ENCODE assay signal across 18 cellular contexts in the genomic region with DNA sequence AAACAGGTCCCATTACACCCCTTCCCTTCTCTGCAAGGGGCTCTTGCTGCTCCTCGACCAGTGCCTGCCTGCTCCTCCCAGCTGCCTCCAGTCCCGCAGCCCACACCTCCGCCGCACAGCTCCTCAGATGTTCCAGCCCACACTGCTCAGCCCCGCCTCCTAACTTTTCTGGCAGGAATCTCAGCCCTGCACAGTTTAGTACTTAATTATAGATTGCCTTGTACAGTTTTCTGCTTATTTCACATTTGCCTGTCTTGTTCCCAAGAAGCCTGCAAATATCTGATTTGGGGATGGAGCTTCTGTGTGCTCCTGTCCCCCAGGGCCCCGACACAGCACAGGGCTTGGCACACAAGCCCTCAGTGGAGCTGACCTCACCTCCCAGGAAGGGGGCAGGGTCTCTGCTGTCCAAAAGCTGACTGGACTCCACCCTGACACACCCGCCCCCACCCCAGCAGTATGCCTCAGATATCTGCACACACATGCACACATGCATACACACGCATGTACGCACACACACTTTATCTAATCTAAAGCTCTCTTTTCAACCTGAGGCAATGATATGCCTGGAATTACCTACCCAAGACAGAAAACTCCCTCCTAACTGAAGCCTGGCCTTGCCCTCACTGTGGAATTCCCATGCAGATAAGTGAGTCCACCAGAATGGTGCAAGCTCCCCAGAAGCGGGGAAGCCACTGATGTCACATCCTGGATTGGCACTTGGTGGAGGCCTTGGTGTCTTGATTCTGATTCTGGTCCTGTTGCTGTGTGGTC. TPM values are rescaled to one million over a fixed set of nuclear protein-coding genes. Genes with fewer than 3 reads are reported as not detected.
DNase-seq lines count a peak whose midpoint lies in the region; ATAC-seq and TF ChIP-seq lines count a peak whose summit lies in the region.
"Had no signal": no experiment of that assay in that cellular context is flagged by ENCODE, and none has a peak within 500 bp of the region (broad histone marks: within the 10 kb centered on the region; RNA-seq: fewer than 3 reads in every experiment).

No MANE protein-coding gene starts in this region.

- no peaks in the 10 kb centered on the region for H3K36me3 Mint-ChIP-seq in activated T-helper 1 cell treated with anti-CD3 and anti-CD28 coated beads, Interleukin-12 subunit alpha, Interleukin-12 subunit beta, Interleukin-2, Interleukin-4 antibody, amounts not matched to agents 30 ng/mL and 10 ng/mL and 1 ng/mL, durations not matched to agents 14 hours and 24 hours and 36 hours (ENCODE audit: low read depth)
- H3K36me3 Mint-ChIP-seq: activated naive CD4-positive, alpha-beta T cell treated with anti-CD3 and anti-CD28 coated beads, Interleukin-2, amount 50 U/mL, for 24 hours had no signal

- ATAC-seq in HG03469 (IDR thresholded peaks at IDR 0.05; ENCODE audit: unreplicated experiment) (no peak), HG02623 (IDR thresholded peaks at IDR 0.05; ENCODE audit: unreplicated experiment) (no peak)

- peaks cover 7% of the 10 kb centered on the region for H3K27me3 Mint-ChIP-seq in activated T-helper 1 cell treated with anti-CD3 and anti-CD28 coated beads, Interleukin-12 subunit alpha, Interleukin-12 subunit beta, Interleukin-2, Interleukin-4 antibody, amounts not matched to agents 30 ng/mL and 10 ng/mL and 1 ng/mL, durations not matched to agents 14 hours and 24 hours and 36 hours (ENCODE audit: insufficient read depth)

- peaks cover 18% of the 10 kb centered on the region for H3K4me1 ChIP-seq in testis

- no peaks in the 10 kb centered on the region for H3K4me1 Mint-ChIP-seq in activated T-helper 1 cell treated with anti-CD3 and anti-CD28 coated beads, Interleukin-12 subunit alpha, Interleukin-12 subunit beta, Interleukin-2, Interleukin-4 antibody, amounts not matched to agents 30 ng/mL and 10 ng/mL and 1 ng/mL, durations not matched to agents 14 hours and 24 hours and 36 hours (ENCODE audit: low read depth)
- H3K4me1 Mint-ChIP-seq: activated naive CD4-positive, alpha-beta T cell treated with anti-CD3 and anti-CD28 coated beads, Interleukin-2, amount 50 U/mL, for 24 hours; naive B cell had no signal

- in situ Hi-C loops in brain microvascular endothelial cell (cut with HindIII; ENCODE audit: low pct_ligation_motif_present, low sequenced_read_pairs): no loop called here

- H3K27ac ChIP-seq in brain microvascular endothelial cell (no peak overlapping the region), testis (no peak overlapping the region)
- H3K27ac ChIP-seq: 22Rv1 had no signal

- WGBS in testis, 2 donors: 43 to 65% methylated on average over 10 of the region's 10 CpGs

- DNase-seq in DMS 273 (lab: John Stamatoyannopoulos, UW; ENCODE audit: unreplicated experiment): peak; percentile 18
- no peak for DNase-seq in DMS 273 treated with DMSO at 0.1 percent for 48 hours (lab: John Stamatoyannopoulos, UW)
- DNase-seq in brain microvascular endothelial cell: peak; percentile 9
- DNase-seq in iris pigment epithelial cell (ENCODE audit: low read depth): peak; percentile 34
- DNase-seq in testis: peak; percentile 84
- no peak for DNase-seq in activated T-helper 1 cell treated with anti-CD3 and anti-CD28 coated beads, Interleukin-12 subunit alpha, Interleukin-12 subunit beta, Interleukin-2, Interleukin-4 antibody, amounts not matched to agents 30 ng/mL and 10 ng/mL and 1 ng/mL, durations not matched to agents 14 hours and 24 hours and 36 hours (ENCODE audit: low spot score)
- DNase-seq: naive B cell, NCI-H1436, NCI-H748 treated with DMSO at 0.1 percent for 48 hours, SHP77 treated with DMSO at 0.1 percent for 48 hours had no signal

- no peak overlapping the region for H3K27ac Mint-ChIP-seq in activated T-helper 1 cell treated with anti-CD3 and anti-CD28 coated beads, Interleukin-12 subunit alpha, Interleukin-12 subunit beta, Interleukin-2, Interleukin-4 antibody, amounts not matched to agents 30 ng/mL and 10 ng/mL and 1 ng/mL, durations not matched to agents 14 hours and 24 hours and 36 hours
- H3K27ac Mint-ChIP-seq: activated naive CD4-positive, alpha-beta T cell treated with anti-CD3 and anti-CD28 coated beads, Interleukin-2, amount 50 U/mL, for 24 hours; dendritic cell treated with granulocyte-macrophage colony-stimulating factor and Interleukin-4, amounts not matched to agents 40 ng/mL and 50 ng/mL, for 4 days had no signal

- no peak for TF ChIP-seq POLR2A in testis (IDR thresholded peaks at IDR 0.05)

- TF ChIP-seq CTCF in brain microvascular endothelial cell (IDR thresholded peaks at IDR 0.05; ENCODE audit: low read depth, low read length, missing control alignments) (no peak), testis (IDR thresholded peaks at IDR 0.05) (no peak)

- H3K36me3 ChIP-seq in brain microvascular endothelial cell (replicated peaks): no peaks in the 10 kb centered on the region
- H3K36me3 ChIP-seq in testis (ENCODE audit: low read depth, missing control alignments): no peaks in the 10 kb centered on the region

- H3K4me3 ChIP-seq in brain microvascular endothelial cell (ENCODE audit: low read depth, low read length): no peak overlapping the region
- no peak overlapping the region for H3K4me3 ChIP-seq in testis

- intact Hi-C loops in testis (cut with DNase I; ENCODE audit: low total_unique reads): no loop called here
- intact Hi-C loops in activated T-helper 1 cell treated with anti-CD3 and anti-CD28 coated beads, Interleukin-12 subunit alpha, Interleukin-12 subunit beta, Interleukin-2, Interleukin-4 antibody, amounts not matched to agents 30 ng/mL and 10 ng/mL and 1 ng/mL, durations not matched to agents 14 hours and 24 hours and 36 hours (cut with micrococcal nuclease): no loop called here

- H3K4me3 Mint-ChIP-seq in activated T-helper 1 cell treated with anti-CD3 and anti-CD28 coated beads, Interleukin-12 subunit alpha, Interleukin-12 subunit beta, Interleukin-2, Interleukin-4 antibody, amounts not matched to agents 30 ng/mL and 10 ng/mL and 1 ng/mL, durations not matched to agents 14 hours and 24 hours and 36 hours: no peak overlapping the region
- H3K4me3 Mint-ChIP-seq: activated naive CD4-positive, alpha-beta T cell treated with anti-CD3 and anti-CD28 coated beads, Interleukin-2, amount 50 U/mL, for 24 hours; dendritic cell treated with granulocyte-macrophage colony-stimulating factor and Interleukin-4, amounts not matched to agents 40 ng/mL and 50 ng/mL, for 4 days had no signal

- H3K9me3 Mint-ChIP-seq in activated T-helper 1 cell treated with anti-CD3 and anti-CD28 coated beads, Interleukin-12 subunit alpha, Interleukin-12 subunit beta, Interleukin-2, Interleukin-4 antibody, amounts not matched to agents 30 ng/mL and 10 ng/mL and 1 ng/mL, durations not matched to agents 14 hours and 24 hours and 36 hours: peaks cover 5% of the 10 kb centered on the region
- H3K9me3 Mint-ChIP-seq: activated naive CD4-positive, alpha-beta T cell treated with anti-CD3 and anti-CD28 coated beads, Interleukin-2, amount 50 U/mL, for 24 hours had no signal

- no peaks in the 10 kb centered on the region for H3K9me3 ChIP-seq in testis

- H3K27me3 ChIP-seq in brain microvascular endothelial cell (replicated peaks) (peaks cover 2% of the 10 kb centered on the region), testis (no peaks in the 10 kb centered on the region)

RNA-seq across cellular contexts. Expression of a gene that starts 1.2 kb away (rescaled TPM):
- 1 to 10 TPM; 2.4 to 3.5 TPM for total RNA-seq in testis
- 2.1 TPM for polyA plus RNA-seq in testis (ENCODE audit: insufficient read depth, low read depth, low replicate concordance)
- not detected in 2 replicates for total RNA-seq in activated T-helper 1 cell treated with anti-CD3 and anti-CD28 coated beads, Interleukin-12 subunit alpha, Interleukin-12 subunit beta, Interleukin-2, Interleukin-4 antibody, amounts not matched to agents 30 ng/mL and 10 ng/mL and 1 ng/mL, durations not matched to agents 14 hours and 24 hours and 36 hours
- total RNA-seq: activated CD8-positive, alpha-beta memory T cell treated with anti-CD3 and anti-CD28 coated beads for 36 hours; frontal cortex; kidney epithelial cell had no signal

Comparison
In these comparisons a context has a peak if more than half of its experiments do, and no peak if none do; other contexts are left out.
1. DNase-seq: peak in DMS 273 (single experiment), brain microvascular endothelial cell (single experiment), iris pigment epithelial cell (single experiment) and testis (single experiment); none in DMS 273 treated with DMSO at 0.1 percent for 48 hours (single experiment) and activated T-helper 1 cell treated with anti-CD3 and anti-CD28 coated beads, Interleukin-12 subunit alpha, Interleukin-12 subunit beta, Interleukin-2, Interleukin-4 antibody, amounts not matched to agents 30 ng/mL and 10 ng/mL and 1 ng/mL, durations not matched to agents 14 hours and 24 hours and 36 hours (single experiment).